In the genomic region with DNA sequence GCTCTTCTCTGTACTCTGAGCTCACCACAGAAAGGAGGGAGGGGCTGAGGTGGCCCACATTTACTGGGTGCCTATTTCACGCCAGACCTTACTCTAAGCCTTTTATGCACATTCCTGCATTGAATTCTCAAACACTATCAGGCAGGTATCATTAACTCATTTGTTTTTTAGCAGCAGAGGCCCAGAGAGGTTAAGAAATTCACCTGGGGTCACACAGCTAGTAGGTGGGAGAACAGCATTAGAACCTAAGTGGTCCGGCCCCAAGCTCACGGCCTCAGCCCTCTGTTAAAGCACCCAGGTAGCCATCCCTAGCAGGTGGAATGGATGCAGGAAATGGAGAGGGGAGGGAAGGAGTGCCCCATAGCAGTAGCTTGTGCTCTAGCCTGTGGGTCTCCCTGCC, we compare ENCODE assay signal across 1 cellular context.
A peak's percentile ranks its signal among the peaks of the same experiment; 100 is the strongest.
TF ChIP-seq lines count a peak whose summit lies in the region.

No MANE protein-coding gene starts in this region.

TF ChIP-seq in K562, 482 proteins besides CTCF, POLR2A, EP300 and RAD21 (continued from another document):
- TF ChIP-seq, protein P1, sequence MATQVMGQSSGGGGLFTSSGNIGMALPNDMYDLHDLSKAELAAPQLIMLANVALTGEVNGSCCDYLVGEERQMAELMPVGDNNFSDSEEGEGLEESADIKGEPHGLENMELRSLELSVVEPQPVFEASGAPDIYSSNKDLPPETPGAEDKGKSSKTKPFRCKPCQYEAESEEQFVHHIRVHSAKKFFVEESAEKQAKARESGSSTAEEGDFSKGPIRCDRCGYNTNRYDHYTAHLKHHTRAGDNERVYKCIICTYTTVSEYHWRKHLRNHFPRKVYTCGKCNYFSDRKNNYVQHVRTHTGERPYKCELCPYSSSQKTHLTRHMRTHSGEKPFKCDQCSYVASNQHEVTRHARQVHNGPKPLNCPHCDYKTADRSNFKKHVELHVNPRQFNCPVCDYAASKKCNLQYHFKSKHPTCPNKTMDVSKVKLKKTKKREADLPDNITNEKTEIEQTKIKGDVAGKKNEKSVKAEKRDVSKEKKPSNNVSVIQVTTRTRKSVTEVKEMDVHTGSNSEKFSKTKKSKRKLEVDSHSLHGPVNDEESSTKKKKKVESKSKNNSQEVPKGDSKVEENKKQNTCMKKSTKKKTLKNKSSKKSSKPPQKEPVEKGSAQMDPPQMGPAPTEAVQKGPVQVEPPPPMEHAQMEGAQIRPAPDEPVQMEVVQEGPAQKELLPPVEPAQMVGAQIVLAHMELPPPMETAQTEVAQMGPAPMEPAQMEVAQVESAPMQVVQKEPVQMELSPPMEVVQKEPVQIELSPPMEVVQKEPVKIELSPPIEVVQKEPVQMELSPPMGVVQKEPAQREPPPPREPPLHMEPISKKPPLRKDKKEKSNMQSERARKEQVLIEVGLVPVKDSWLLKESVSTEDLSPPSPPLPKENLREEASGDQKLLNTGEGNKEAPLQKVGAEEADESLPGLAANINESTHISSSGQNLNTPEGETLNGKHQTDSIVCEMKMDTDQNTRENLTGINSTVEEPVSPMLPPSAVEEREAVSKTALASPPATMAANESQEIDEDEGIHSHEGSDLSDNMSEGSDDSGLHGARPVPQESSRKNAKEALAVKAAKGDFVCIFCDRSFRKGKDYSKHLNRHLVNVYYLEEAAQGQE (CRISPR knock-in tag; IDR thresholded peaks at IDR 0.05; ENCODE audit: low read depth) = no peak
- TF ChIP-seq KDM1A (IDR thresholded peaks at IDR 0.05) = peak in 1 of 2 experiments; percentile 14; a peak in 1 of 4 replicates
- TF ChIP-seq, protein P2, sequence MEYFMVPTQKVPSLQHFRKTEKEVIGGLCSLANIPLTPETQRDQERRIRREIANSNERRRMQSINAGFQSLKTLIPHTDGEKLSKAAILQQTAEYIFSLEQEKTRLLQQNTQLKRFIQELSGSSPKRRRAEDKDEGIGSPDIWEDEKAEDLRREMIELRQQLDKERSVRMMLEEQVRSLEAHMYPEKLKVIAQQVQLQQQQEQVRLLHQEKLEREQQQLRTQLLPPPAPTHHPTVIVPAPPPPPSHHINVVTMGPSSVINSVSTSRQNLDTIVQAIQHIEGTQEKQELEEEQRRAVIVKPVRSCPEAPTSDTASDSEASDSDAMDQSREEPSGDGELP (CRISPR knock-in tag; IDR thresholded peaks at IDR 0.05; ENCODE audit: borderline replicate concordance) = no peak
- peak; percentile 62 for TF ChIP-seq BCOR (IDR thresholded peaks at IDR 0.05)
- TF ChIP-seq RBM25 (IDR thresholded peaks at IDR 0.05; ENCODE audit: low read depth, low read length, severe bottlenecking) = peak; percentile 74
- TF ChIP-seq NFIX (CRISPR knock-in tag; IDR thresholded peaks at IDR 0.05; ENCODE audit: low read depth) = no peak
- TF ChIP-seq ZFP1 (CRISPR knock-in tag; IDR thresholded peaks at IDR 0.05) = no peak
